7 cellular contexts compared by ENCODE assay signal in genomic region chrX:153744210-153745066, GRCh38. TPM values are rescaled to one million over a fixed set of nuclear protein-coding genes. Genes with fewer than 3 reads are reported as not detected.
DNase-seq lines count a peak whose midpoint lies in the region; ATAC-seq, FAIRE-seq and TF ChIP-seq lines count a peak whose summit lies in the region.
"Had no signal": no experiment of that assay in that cellular context is flagged by ENCODE, and none has a peak within 500 bp of the region (broad histone marks: within the 10 kb centered on the region; RNA-seq: fewer than 3 reads in every experiment).

No MANE protein-coding gene starts in this region.

- BruUV-seq in mammary epithelial cell (replicated peaks; lab: Mats Ljungman, UMichigan): no TSS peak

- dilution Hi-C loops in mammary epithelial cell (cut with HindIII; ENCODE audit: low sequenced_read_pairs): no loop called here

- peak overlapping the region; percentile 64 for H2AFZ ChIP-seq in mammary epithelial cell (ENCODE audit: low read depth, low read length)

- ATAC-seq in pancreas (peak in 1 of 4 donors; percentile 57), T-helper 17 cell (no peak)

- no peaks in the 10 kb centered on the region for H3K36me3 ChIP-seq in mammary epithelial cell (ENCODE audit: insufficient read depth, low read length)
- H3K36me3 ChIP-seq in pancreas: no peaks in the 10 kb centered on the region

- in situ Hi-C loops in mammary epithelial cell (cut with MboI; ENCODE audit: low sequenced_read_pairs in 2 of 2): no loop called here

- H3K27me3 Mint-ChIP-seq in T-helper 17 cell: no peaks in the 10 kb centered on the region

- no peak overlapping the region for H3K27ac Mint-ChIP-seq in T-helper 17 cell

- H3K9me3 ChIP-seq in mammary epithelial cell (replicated peaks; ENCODE audit: insufficient read depth, low read length) (peaks cover 2% of the 10 kb centered on the region), pancreas (no peaks in the 10 kb centered on the region), T-helper 17 cell (ENCODE audit: control insufficient read depth, low read length, poor library complexity, severe bottlenecking) (no peaks in the 10 kb centered on the region)

- TF ChIP-seq CTCF in mammary epithelial cell (conservative IDR thresholded peaks at IDR 0.05 in 1 of 2, IDR thresholded peaks at IDR 0.05 in 1 of 2; ENCODE audit: extremely low read depth in 1 of 2, insufficient read depth in 1 of 2, low read depth in 1 of 2, low read length in 2 of 2) (peak; percentile 2 to 36), pancreas (IDR thresholded peaks at IDR 0.05) (no peak)

- CTCF ChIA-PET in mammary epithelial cell (lab: Charles Lee; ENCODE audit: low non-redundant PET): no interaction called here

- H3K4me3 ChIP-seq in mammary epithelial cell (replicated peaks in 1 of 3; ENCODE audit: insufficient read depth in 1 of 3, low read depth in 2 of 3, low read length in 3 of 3): no peak overlapping the region
- no peak overlapping the region for H3K4me3 ChIP-seq in pancreas
- H3K4me3 ChIP-seq: skin epidermis had no signal

- H4K20me1 ChIP-seq in mammary epithelial cell (ENCODE audit: insufficient read depth, low read length): no peaks in the 10 kb centered on the region

- 52% methylated on average over 19 of the region's 38 CpGs for WGBS in mammary epithelial cell (ENCODE audit: low coverage, missing lambda C conversion rate)
- 41 to 42% methylated on average over 36 to 38 of the region's 38 CpGs for WGBS in pancreas, 2 donors

- no peak overlapping the region for H3K9ac ChIP-seq in mammary epithelial cell (ENCODE audit: insufficient read depth, low read length)

- H3K27me3 ChIP-seq in mammary epithelial cell (ENCODE audit: insufficient read depth, low read length): no peaks in the 10 kb centered on the region
- H3K27me3 ChIP-seq in pancreas: no peaks in the 10 kb centered on the region

- intact Hi-C loops in mammary epithelial cell (cut with micrococcal nuclease): no loop called here
- intact Hi-C loops in pancreas (cut with DNase I): no loop called here

- H3K27ac ChIP-seq in mammary epithelial cell (ENCODE audit: insufficient read depth, low read depth, low read length) (no peak overlapping the region), pancreas (peak overlapping the region in 1 of 4 donors; percentile 23)

- peaks cover 17% of the 10 kb centered on the region for H3K4me1 Mint-ChIP-seq in T-helper 17 cell

- no peaks in the 10 kb centered on the region for H3K36me3 Mint-ChIP-seq in T-helper 17 cell (ENCODE audit: low read depth)

- H3K4me3 Mint-ChIP-seq in T-helper 17 cell: no peak overlapping the region

- peak; percentile 60 for FAIRE-seq in pancreas (lab: Jason Lieb, UNC)

- DNase-seq in HT-29 (ENCODE audit: low spot score) (peak; percentile 30), mammary epithelial cell (no peak), pancreas (peak in 3 of 6 donors; percentile 32 to 65 (median 56)), kidney glomerular epithelial cell (lab: John Stamatoyannopoulos, UW) (no peak), T-helper 17 cell (no peak), amniotic stem cell (lab: John Stamatoyannopoulos, UW) (no peak)

- peaks cover 20% of the 10 kb centered on the region for H3K4me1 ChIP-seq in mammary epithelial cell (ENCODE audit: insufficient read depth, low read length)
- H3K4me1 ChIP-seq in pancreas: no peaks in the 10 kb centered on the region

- H3K79me2 ChIP-seq in mammary epithelial cell (ENCODE audit: insufficient read depth, low read length): no peaks in the 10 kb centered on the region

- no peak overlapping the region for H3K4me2 ChIP-seq in mammary epithelial cell (ENCODE audit: insufficient read depth, low read depth, low read length)

RNA-seq across cellular contexts. Expression of gene PLXNB3, which starts 19.6 kb away (rescaled TPM):
- 7.0 and 10.3 TPM in 2 replicates for total RNA-seq in HT-29 (2014; rRNA removed; shearing (Covaris generic))
- total RNA-seq in mammary epithelial cell: 10 to 100 TPM; 15.2 to 24.6 TPM
- polyA plus RNA-seq in mammary epithelial cell: 12.0 TPM
- 3.6 TPM for polyA minus RNA-seq in mammary epithelial cell
- 1 to 10 TPM; 4.0 to 9.0 (median 5.2) TPM for total RNA-seq in pancreas
- polyA plus RNA-seq in pancreas: 10 to 100 TPM; 22.9 to 28.6 TPM
- 1 to 10 TPM in 1 of 2 donors, under 1 TPM in 1; 0.25 to 2.9 TPM for total RNA-seq in T-helper 17 cell

RNA-seq across cellular contexts. Expression of gene ABCD1, which starts 19.8 kb away (rescaled TPM):
- 28.2 and 31.6 TPM in 2 replicates for total RNA-seq in HT-29 (2014; rRNA removed; shearing (Covaris generic))
- total RNA-seq in mammary epithelial cell (1 to 10 TPM; 4.0 to 5.7 TPM), pancreas (10 to 100 TPM in 3 of 6 donors, 1 to 10 TPM in 3; 5.8 to 13.2 (median 9.8) TPM), T-helper 17 cell (10 to 100 TPM; 14.7 to 17.7 TPM)
- polyA plus RNA-seq in mammary epithelial cell (1.7 TPM), pancreas (10 to 100 TPM in 1 of 2 donors, 1 to 10 TPM in 1; 6.7 to 11.9 TPM)
- polyA minus RNA-seq in mammary epithelial cell: 22.6 TPM

RNA-seq across cellular contexts. Expression of gene BCAP31, which starts 20.3 kb away (rescaled TPM):
- total RNA-seq in HT-29 (2014; rRNA removed; shearing (Covaris generic)): 387 and 409 TPM in 2 replicates
- total RNA-seq in mammary epithelial cell: 100 to 1,000 TPM; 156 to 277 TPM
- polyA plus RNA-seq in mammary epithelial cell: 256 TPM
- 371 TPM for polyA minus RNA-seq in mammary epithelial cell
- total RNA-seq in pancreas: 100 to 1,000 TPM in 2 of 6 donors, 10 to 100 TPM in 4; 72.2 to 118 (median 88.4) TPM
- polyA plus RNA-seq in pancreas: 10 to 100 TPM; 66.3 to 90.1 TPM
- total RNA-seq in T-helper 17 cell: 100 to 1,000 TPM; 101 TPM

RNA-seq across cellular contexts. Expression of gene SRPK3, which starts 36.4 kb away (rescaled TPM):
- 1.1 and 5.6 TPM in 2 replicates for total RNA-seq in HT-29 (2014; rRNA removed; shearing (Covaris generic))
- total RNA-seq in mammary epithelial cell (under 1 TPM; 0.09 to 0.33 TPM), pancreas (under 1 TPM in 5 of 6 donors, not detected in 1; 0.12 to 0.38 (median 0.20) TPM), T-helper 17 cell (not detected)
- polyA plus RNA-seq in mammary epithelial cell (0.10 TPM), pancreas (1 to 10 TPM; 1.0 to 1.5 TPM)
- polyA minus RNA-seq in mammary epithelial cell: not detected

RNA-seq across cellular contexts. Expression of gene IDH3G, which starts 49.7 kb away (rescaled TPM):
- total RNA-seq in HT-29 (2014; rRNA removed; shearing (Covaris generic)): 173 and 197 TPM in 2 replicates
- total RNA-seq in mammary epithelial cell (10 to 100 TPM; 40.5 to 54.9 TPM), pancreas (10 to 100 TPM; 15.8 to 29.9 (median 23.0) TPM), T-helper 17 cell (10 to 100 TPM; 46.4 to 52.4 TPM)
- polyA plus RNA-seq in mammary epithelial cell (89.3 TPM), pancreas (10 to 100 TPM; 47.2 to 48.4 TPM)
- 76.4 TPM for polyA minus RNA-seq in mammary epithelial cell

Comparison
In these comparisons a context has a peak if more than half of its experiments do, and no peak if none do; other contexts are left out.
1. CTCF ChIP-seq: peak in mammary epithelial cell (2 of 2); none in pancreas (0 of 4).